In genomic region chr10:21531164-21531563, GRCh38 we compare ENCODE assay signal across 16 cellular contexts. TPM values are rescaled to one million over a fixed set of nuclear protein-coding genes. Genes with fewer than 3 reads are reported as not detected.
A peak's percentile ranks its signal among the peaks of the same experiment; 100 is the strongest.
DNase-seq lines count a peak whose midpoint lies in the region; ATAC-seq, FAIRE-seq and TF ChIP-seq lines count a peak whose summit lies in the region.
"Had no signal": no experiment of that assay in that cellular context is flagged by ENCODE, and none has a peak within 500 bp of the region (broad histone marks: within the 10 kb centered on the region; RNA-seq: fewer than 3 reads in every experiment).

No MANE protein-coding gene starts in this region.

- H4K91ac ChIP-seq in IMR-90 (ENCODE audit: insufficient read depth, low read depth, low read length), result no peak overlapping the region

- no peaks in the 10 kb centered on the region for H3K9me1 ChIP-seq in IMR-90 (ENCODE audit: insufficient read depth, low read length)

- H3K56ac ChIP-seq in IMR-90 (ENCODE audit: extremely low read depth, insufficient read depth, low read length), result no peak overlapping the region

- no peak overlapping the region for H2AFZ ChIP-seq in IMR-90 (replicated peaks; ENCODE audit: low read length, poor library complexity)
- no peak overlapping the region for H2AFZ ChIP-seq in astrocyte (ENCODE audit: low read depth, low read length)

- no peak for FAIRE-seq in astrocyte (lab: Jason Lieb, UNC)

- H3K27me3 ChIP-seq in IMR-90 (ENCODE audit: control insufficient read depth, insufficient read depth, low read length) (no peaks in the 10 kb centered on the region), astrocyte (ENCODE audit: insufficient read depth, low read length) (no peaks in the 10 kb centered on the region), muscle layer of colon (ENCODE audit: control insufficient read depth in 1 of 2, insufficient read depth in 2 of 2, low read length in 2 of 2) (no peaks in the 10 kb centered on the region)

- no peak overlapping the region for H4K5ac ChIP-seq in IMR-90 (ENCODE audit: low read depth, low read length)

- TF ChIP-seq POLR2A in IMR-90 (IDR thresholded peaks at IDR 0.05; ENCODE audit: low read depth, low read length), result no peak

- H4K20me1 ChIP-seq in IMR-90 (ENCODE audit: insufficient read depth, low read length) (peaks cover 8% of the 10 kb centered on the region; the same call in 1 of the 2 replicates), astrocyte (ENCODE audit: insufficient read depth, low read length) (peaks cover 9% of the 10 kb centered on the region)

- no peak overlapping the region for H2AK9ac ChIP-seq in IMR-90 (replicated peaks; ENCODE audit: low read depth, low read length, poor library complexity)

- no peak overlapping the region for H3K23ac ChIP-seq in IMR-90 (ENCODE audit: low read depth, low read length)

- no peak overlapping the region for H3K4me3 Mint-ChIP-seq in astrocyte (ENCODE audit: unreplicated experiment)
- H3K4me3 Mint-ChIP-seq: activated CD4-positive, alpha-beta T cell treated with anti-CD3 and anti-CD28 coated beads, Interleukin-2, amount 10 ng/mL, durations not matched to agents 7 days and 5 days had no signal

- no CpG with 5 or more reads among the region's 1 CpG for WGBS in IMR-90 (ENCODE audit: extremely low coverage in 2 of 2, insufficient read length in 1 of 2), 2 experiments

- in situ Hi-C loops in Caki2 (cut with HindIII; ENCODE audit: low pct_unique_long_range_greater_than_20kb, low sequenced_read_pairs), result no loop called here
- in situ Hi-C loops in IMR-90 (cut with MboI; ENCODE audit: low sequenced_read_pairs), result no loop called here

- H3K9me3 ChIP-seq in IMR-90 (ENCODE audit: control insufficient read depth, insufficient read depth, low read length) (no peaks in the 10 kb centered on the region), astrocyte (ENCODE audit: insufficient read depth, low read depth, low read length) (no peaks in the 10 kb centered on the region), muscle layer of colon (ENCODE audit: low read length) (no peaks in the 10 kb centered on the region)

- H3K27me3 Mint-ChIP-seq in astrocyte (ENCODE audit: low read depth, unreplicated experiment), result no peaks in the 10 kb centered on the region

- H4K8ac ChIP-seq in IMR-90 (ENCODE audit: low read depth in 2 of 2, low read length in 2 of 2), result no peak overlapping the region

- dilution Hi-C loops in IMR-90 (cut with HindIII; ENCODE audit: low sequenced_read_pairs, unreplicated experiment), result no loop called here

- 0 out of 2 replicates have a peak, but pooled peaks cover 2% of the 10 kb centered on the region for H3K4me1 ChIP-seq in IMR-90 (ENCODE audit: control insufficient read depth, insufficient read depth, low read length)
- peaks cover 19% of the 10 kb centered on the region for H3K4me1 ChIP-seq in astrocyte (ENCODE audit: insufficient read depth, low read length)
- peaks cover 14% of the 10 kb centered on the region for H3K4me1 ChIP-seq in muscle layer of colon (ENCODE audit: insufficient read depth, low read length)

- H3K4ac ChIP-seq in IMR-90 (ENCODE audit: low read depth, low read length), result no peak overlapping the region

- POLR2A ChIA-PET in IMR-90 (lab: Charles Lee; ENCODE audit: unreplicated experiment), result no interaction called here

- ATAC-seq in IMR-90 (ENCODE audit: low read depth), result no peak
- no peak for ATAC-seq in GM18502 (IDR thresholded peaks at IDR 0.05; ENCODE audit: poor library complexity, unreplicated experiment)
- no peak for ATAC-seq in GM21737 (IDR thresholded peaks at IDR 0.05; ENCODE audit: unreplicated experiment)

- H3K4me2 ChIP-seq in IMR-90 (ENCODE audit: low read depth, low read length) (no peak overlapping the region), astrocyte (ENCODE audit: low read length) (no peak overlapping the region)

- peaks cover 18% of the 10 kb centered on the region for H3K79me2 ChIP-seq in astrocyte (ENCODE audit: insufficient read depth, low read length)

- no peak overlapping the region for H3K18ac ChIP-seq in IMR-90 (ENCODE audit: low read depth, low read length)

- no peak for TF ChIP-seq RAD21 in IMR-90 (IDR thresholded peaks at IDR 0.05; ENCODE audit: low read length)

- H3K9ac ChIP-seq in IMR-90 (ENCODE audit: low read depth, low read length), result no peak overlapping the region
- no peak overlapping the region for H3K9ac ChIP-seq in astrocyte (ENCODE audit: low read length)
- H3K9ac ChIP-seq in muscle layer of colon (ENCODE audit: low read length), result no peak overlapping the region

- peaks cover 23% of the 10 kb centered on the region for H3K4me1 Mint-ChIP-seq in astrocyte (ENCODE audit: low read depth, unreplicated experiment)

- CTCF ChIA-PET in IMR-90 (lab: Yijun Ruan, JAX), result no interaction called here

- H2BK20ac ChIP-seq in IMR-90 (ENCODE audit: low read depth, low read length), result no peak overlapping the region

- no peaks in the 10 kb centered on the region for H3K9me3 Mint-ChIP-seq in astrocyte (ENCODE audit: unreplicated experiment)
- H3K9me3 Mint-ChIP-seq: activated CD4-positive, alpha-beta T cell treated with anti-CD3 and anti-CD28 coated beads, Interleukin-2, amount 10 ng/mL, durations not matched to agents 7 days and 5 days had no signal

- H2BK15ac ChIP-seq in IMR-90 (ENCODE audit: low read depth, low read length), result no peak overlapping the region

- H3K36me3 ChIP-seq in IMR-90 (ENCODE audit: control insufficient read depth, insufficient read depth, low read length) (no peaks in the 10 kb centered on the region), astrocyte (ENCODE audit: insufficient read depth, low read length) (no peaks in the 10 kb centered on the region), muscle layer of colon (ENCODE audit: insufficient read depth, low read length) (no peaks in the 10 kb centered on the region)

- peaks cover 2 to 12% of the 10 kb centered on the region in 2 experiments; a peak in 3 of 4 replicates for H3K79me1 ChIP-seq in IMR-90 (ENCODE audit: low read depth in 1 of 2, low read length in 2 of 2)

- peak; percentile 63 for DNase-seq in Caki2 (ENCODE audit: low read depth)
- DNase-seq in IMR-90, result peak; percentile 59
- peak; percentile 78 for DNase-seq in astrocyte (ENCODE audit: low read depth)
- no peak for DNase-seq in GM10266 (ENCODE audit: extremely low spot score)
- no peak for DNase-seq in T1000 (lab: John Stamatoyannopoulos, UW)
- DNase-seq: activated CD4-positive, alpha-beta T cell treated with anti-CD3 and anti-CD28 coated beads, Interleukin-2, amount 10 ng/mL, durations not matched to agents 7 days and 5 days; activated naive CD4-positive, alpha-beta T cell treated with Interleukin-2 at 50 U/mL for 16 hours; DMS79; hypothalamus; NCI-H2081; SHP77 had no signal

- H3K27ac ChIP-seq in IMR-90 (ENCODE audit: insufficient read depth, low read length) (no peak overlapping the region), astrocyte (ENCODE audit: low read depth, low read length) (no peak overlapping the region), muscle layer of colon (ENCODE audit: low read depth, low read length) (peak overlapping the region; percentile 41)

- H3K27ac Mint-ChIP-seq in astrocyte (ENCODE audit: unreplicated experiment), result no peak overlapping the region
- H3K27ac Mint-ChIP-seq: activated CD4-positive, alpha-beta T cell treated with anti-CD3 and anti-CD28 coated beads, Interleukin-2, amount 10 ng/mL, durations not matched to agents 7 days and 5 days had no signal

- H2BK120ac ChIP-seq in IMR-90 (ENCODE audit: low read depth, low read length), result no peak overlapping the region

- no peak overlapping the region for H3K14ac ChIP-seq in IMR-90 (replicated peaks; ENCODE audit: low read depth, low read length)

- no TSS peak for BruUV-seq in IMR-90 (replicated peaks; lab: Mats Ljungman, UMichigan)

- no peaks in the 10 kb centered on the region for H3K36me3 Mint-ChIP-seq in astrocyte (ENCODE audit: low read depth, unreplicated experiment)

- TF ChIP-seq CTCF in IMR-90 (conservative IDR thresholded peaks at IDR 0.05; ENCODE audit: low read depth, low read length) (no peak), astrocyte (IDR thresholded peaks at IDR 0.05; ENCODE audit: insufficient read depth, low read depth, low read length) (no peak), GM10266 (IDR thresholded peaks at IDR 0.05; ENCODE audit: control insufficient read depth, insufficient read depth, low read depth, missing control alignments) (no peak)

- no peak overlapping the region for H3K4me3 ChIP-seq in IMR-90 (ENCODE audit: insufficient read depth, low read depth, low read length)
- H3K4me3 ChIP-seq in astrocyte (ENCODE audit: insufficient read depth, low read depth, low read length), result no peak overlapping the region
- H3K4me3 ChIP-seq in muscle layer of colon (ENCODE audit: low read depth in 1 of 2, low read length in 2 of 2), result no peak overlapping the region
- H3K4me3 ChIP-seq: skin epidermis had no signal

- H2AK5ac ChIP-seq in IMR-90 (ENCODE audit: low read depth, low read length), result no peak overlapping the region

- intact Hi-C loops in IMR-90 (cut with micrococcal nuclease), result no loop called here

- no peak overlapping the region for H2BK5ac ChIP-seq in IMR-90 (ENCODE audit: low read depth, low read length, poor library complexity, severe bottlenecking)

TF ChIP-seq in IMR-90, 13 proteins besides CTCF, POLR2A, EP300 and RAD21:
- TF ChIP-seq CEBPB (IDR thresholded peaks at IDR 0.05; ENCODE audit: low read depth, low read length) (peak; percentile 63; the same call in 1 of the 2 replicates), MAFK (IDR thresholded peaks at IDR 0.05; ENCODE audit: low read depth, low read length) (no peak)
TF ChIP-seq in IMR-90: peak in this region for 1.

RNA-seq across cellular contexts. Expression of gene MLLT10, which starts 2.9 kb away (rescaled TPM):
- 18.9 and 30.5 TPM in 2 replicates for total RNA-seq in Caki2 (2014; rRNA removed; shearing (Covaris generic); ENCODE audit: low replicate concordance)
- total RNA-seq in IMR-90 (2012; rRNA removed), result 29.0 and 31.9 TPM in 2 replicates
- polyA plus RNA-seq in IMR-90 (2012; rRNA removed), result 22.5 and 23.9 TPM in 2 replicates
- polyA plus RNA-seq in IMR-90 (2012; cell fraction: cytosol; rRNA removed), result 7.2 and 17.6 TPM in 2 replicates
- polyA plus RNA-seq in IMR-90 (2012; cell fraction: nucleus; rRNA removed; ENCODE audit: low replicate concordance), result 27.3 and 103 TPM in 2 replicates
- 33.7 and 46.9 TPM in 2 replicates for total RNA-seq in astrocyte

RNA-seq across cellular contexts. Expression of gene SKIDA1, which starts 5.7 kb away (rescaled TPM):
- total RNA-seq in Caki2 (2014; rRNA removed; shearing (Covaris generic); ENCODE audit: low replicate concordance), result 5.0 and 9.0 TPM in 2 replicates
- total RNA-seq in IMR-90 (2012; rRNA removed) (0.56 and 0.72 TPM in 2 replicates), astrocyte (5.9 and 7.8 TPM in 2 replicates)
- 0.24 and 0.36 TPM in 2 replicates for polyA plus RNA-seq in IMR-90 (2012; rRNA removed)
- polyA plus RNA-seq in IMR-90 (2012; cell fraction: cytosol; rRNA removed), result 0.16 and 0.42 TPM in 2 replicates
- 0.36 and 2.0 TPM in 2 replicates for polyA plus RNA-seq in IMR-90 (2012; cell fraction: nucleus; rRNA removed; ENCODE audit: low replicate concordance)
- total RNA-seq: mononuclear cell had no signal

Comparison
In these comparisons a context has a peak if more than half of its experiments do, and no peak if none do; other contexts are left out.
1. DNase-seq: peak in Caki2 (single experiment), IMR-90 (single experiment) and astrocyte (single experiment); none in GM10266 (single experiment) and T1000 (single experiment).